ENCODE assay signal across 1 cellular context in the genomic region with DNA sequence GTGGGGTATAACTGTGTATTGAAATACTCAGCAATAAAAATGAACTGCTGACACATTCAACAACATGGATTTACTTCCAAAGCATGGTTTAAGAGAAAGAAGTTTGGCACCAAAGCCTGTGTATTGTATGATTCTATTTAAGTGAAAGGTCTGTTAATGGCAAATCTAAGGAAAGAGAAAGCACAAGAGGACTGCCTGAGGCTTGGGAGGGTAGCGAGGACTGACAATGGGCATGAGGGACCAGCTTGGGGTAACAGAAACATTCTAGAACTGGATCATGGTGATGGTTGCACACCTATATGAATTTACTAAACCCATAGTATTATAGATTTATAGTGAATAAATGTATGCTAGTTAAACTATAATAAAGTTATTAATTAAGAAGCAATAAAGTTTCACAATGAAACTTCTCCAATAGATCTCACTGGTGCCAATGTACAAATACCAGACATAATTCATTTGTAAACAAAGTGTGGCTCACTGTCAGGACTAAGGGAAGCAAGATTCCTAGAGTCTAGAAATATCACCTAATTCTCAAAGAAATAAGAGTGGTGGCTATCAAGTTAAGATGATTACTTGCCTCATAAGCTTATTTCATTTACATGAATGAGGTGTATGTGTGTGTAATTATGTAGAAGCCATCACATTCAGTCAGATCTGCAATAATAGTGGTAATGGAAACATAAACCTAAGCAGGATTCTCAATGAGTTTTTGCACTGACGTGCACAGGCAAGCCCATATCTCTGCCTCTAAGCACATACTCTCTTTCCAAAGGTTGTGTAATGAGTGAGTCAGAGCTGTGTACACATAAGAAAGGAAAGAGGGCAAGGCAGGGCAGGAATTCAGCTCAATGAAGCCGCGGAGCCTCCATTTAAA.
TF ChIP-seq lines count a peak whose summit lies in the region.

No MANE protein-coding gene starts in this region.

TF ChIP-seq in HepG2, 621 proteins besides CTCF, POLR2A, EP300 and RAD21 (continued from another document and continues in another):
- TF ChIP-seq, protein P1, sequence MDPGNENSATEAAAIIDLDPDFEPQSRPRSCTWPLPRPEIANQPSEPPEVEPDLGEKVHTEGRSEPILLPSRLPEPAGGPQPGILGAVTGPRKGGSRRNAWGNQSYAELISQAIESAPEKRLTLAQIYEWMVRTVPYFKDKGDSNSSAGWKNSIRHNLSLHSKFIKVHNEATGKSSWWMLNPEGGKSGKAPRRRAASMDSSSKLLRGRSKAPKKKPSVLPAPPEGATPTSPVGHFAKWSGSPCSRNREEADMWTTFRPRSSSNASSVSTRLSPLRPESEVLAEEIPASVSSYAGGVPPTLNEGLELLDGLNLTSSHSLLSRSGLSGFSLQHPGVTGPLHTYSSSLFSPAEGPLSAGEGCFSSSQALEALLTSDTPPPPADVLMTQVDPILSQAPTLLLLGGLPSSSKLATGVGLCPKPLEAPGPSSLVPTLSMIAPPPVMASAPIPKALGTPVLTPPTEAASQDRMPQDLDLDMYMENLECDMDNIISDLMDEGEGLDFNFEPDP (CRISPR knock-in tag; conservative IDR thresholded peaks at IDR 0.05), result no peak
- TF ChIP-seq, protein P2, sequence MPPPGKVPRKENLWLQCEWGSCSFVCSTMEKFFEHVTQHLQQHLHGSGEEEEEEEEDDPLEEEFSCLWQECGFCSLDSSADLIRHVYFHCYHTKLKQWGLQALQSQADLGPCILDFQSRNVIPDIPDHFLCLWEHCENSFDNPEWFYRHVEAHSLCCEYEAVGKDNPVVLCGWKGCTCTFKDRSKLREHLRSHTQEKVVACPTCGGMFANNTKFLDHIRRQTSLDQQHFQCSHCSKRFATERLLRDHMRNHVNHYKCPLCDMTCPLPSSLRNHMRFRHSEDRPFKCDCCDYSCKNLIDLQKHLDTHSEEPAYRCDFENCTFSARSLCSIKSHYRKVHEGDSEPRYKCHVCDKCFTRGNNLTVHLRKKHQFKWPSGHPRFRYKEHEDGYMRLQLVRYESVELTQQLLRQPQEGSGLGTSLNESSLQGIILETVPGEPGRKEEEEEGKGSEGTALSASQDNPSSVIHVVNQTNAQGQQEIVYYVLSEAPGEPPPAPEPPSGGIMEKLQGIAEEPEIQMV (CRISPR knock-in tag; IDR thresholded peaks at IDR 0.05; ENCODE audit: low read depth), result no peak
- TF ChIP-seq ZBTB20 (CRISPR knock-in tag; IDR thresholded peaks at IDR 0.05; ENCODE audit: borderline replicate concordance, low read depth) (peak; percentile 56; the same call in 1 of the 2 replicates), DPF2 (CRISPR knock-in tag; IDR thresholded peaks at IDR 0.05; ENCODE audit: borderline replicate concordance, low read depth) (peak; percentile 99), ZNF569 (CRISPR knock-in tag; IDR thresholded peaks at IDR 0.05; ENCODE audit: borderline replicate concordance) (no peak), MTA3 (CRISPR knock-in tag; IDR thresholded peaks at IDR 0.05) (no peak), ZNF674 (CRISPR knock-in tag; IDR thresholded peaks at IDR 0.05; ENCODE audit: low read depth) (no peak), TBP (CRISPR knock-in tag; IDR thresholded peaks at IDR 0.05) (no peak), ZEB1 (IDR thresholded peaks at IDR 0.05; ENCODE audit: insufficient replicate concordance, low read depth) (no peak), JARID2 (CRISPR knock-in tag; IDR thresholded peaks at IDR 0.05; ENCODE audit: insufficient replicate concordance) (no peak), ZKSCAN8 (CRISPR knock-in tag; IDR thresholded peaks at IDR 0.05; ENCODE audit: borderline replicate concordance) (no peak), ZNF558 (CRISPR knock-in tag; IDR thresholded peaks at IDR 0.05; ENCODE audit: borderline replicate concordance) (no peak), SRSF9 (IDR thresholded peaks at IDR 0.05; ENCODE audit: borderline replicate concordance, insufficient read depth, low read depth, low read length, poor library complexity, severe bottlenecking) (no peak), MAFK (conservative IDR thresholded peaks at IDR 0.05 in 1 of 2, IDR thresholded peaks at IDR 0.05 in 1 of 2; ENCODE audit: low read length in 2 of 2) (no peak), NONO (IDR thresholded peaks at IDR 0.05) (no peak), NONO (CRISPR knock-in tag; conservative IDR thresholded peaks at IDR 0.05) (no peak), ZFP1 (CRISPR knock-in tag; IDR thresholded peaks at IDR 0.05) (no peak; the same call in 1 of the 2 replicates), HES4 (CRISPR knock-in tag; IDR thresholded peaks at IDR 0.05; ENCODE audit: borderline replicate concordance) (no peak), ZNF496 (CRISPR knock-in tag; IDR thresholded peaks at IDR 0.05; ENCODE audit: insufficient replicate concordance) (no peak), ZNF234 (CRISPR knock-in tag; conservative IDR thresholded peaks at IDR 0.05) (no peak), ZNF12 (CRISPR knock-in tag; IDR thresholded peaks at IDR 0.05) (peak; percentile 90), ZBTB38 (CRISPR knock-in tag; IDR thresholded peaks at IDR 0.05) (no peak), SMAD1 (CRISPR knock-in tag; IDR thresholded peaks at IDR 0.05; ENCODE audit: borderline replicate concordance, low read depth) (no peak), ZNF614 (CRISPR knock-in tag; IDR thresholded peaks at IDR 0.05; ENCODE audit: borderline replicate concordance) (peak; percentile 90), ZIK1 (CRISPR knock-in tag; IDR thresholded peaks at IDR 0.05; ENCODE audit: borderline replicate concordance, low read depth) (no peak), ZNF3 (CRISPR knock-in tag; IDR thresholded peaks at IDR 0.05) (no peak), SMC3 (IDR thresholded peaks at IDR 0.05; ENCODE audit: low read length) (0 out of 2 replicates have a peak, but pooled peaks have one; percentile 8), ZNF510 (CRISPR knock-in tag; IDR thresholded peaks at IDR 0.05; ENCODE audit: low read depth) (0 out of 2 replicates have a peak, but pooled peaks have one; percentile 56), ZNF547 (CRISPR knock-in tag; IDR thresholded peaks at IDR 0.05) (no peak), AKAP8 (CRISPR knock-in tag; IDR thresholded peaks at IDR 0.05) (no peak)
- TF ChIP-seq, protein P3, sequence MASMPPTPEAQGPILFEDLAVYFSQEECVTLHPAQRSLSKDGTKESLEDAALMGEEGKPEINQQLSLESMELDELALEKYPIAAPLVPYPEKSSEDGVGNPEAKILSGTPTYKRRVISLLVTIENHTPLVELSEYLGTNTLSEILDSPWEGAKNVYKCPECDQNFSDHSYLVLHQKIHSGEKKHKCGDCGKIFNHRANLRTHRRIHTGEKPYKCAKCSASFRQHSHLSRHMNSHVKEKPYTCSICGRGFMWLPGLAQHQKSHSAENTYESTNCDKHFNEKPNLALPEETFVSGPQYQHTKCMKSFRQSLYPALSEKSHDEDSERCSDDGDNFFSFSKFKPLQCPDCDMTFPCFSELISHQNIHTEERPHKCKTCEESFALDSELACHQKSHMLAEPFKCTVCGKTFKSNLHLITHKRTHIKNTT (CRISPR knock-in tag; IDR thresholded peaks at IDR 0.05), result no peak
- TF ChIP-seq, protein P4, sequence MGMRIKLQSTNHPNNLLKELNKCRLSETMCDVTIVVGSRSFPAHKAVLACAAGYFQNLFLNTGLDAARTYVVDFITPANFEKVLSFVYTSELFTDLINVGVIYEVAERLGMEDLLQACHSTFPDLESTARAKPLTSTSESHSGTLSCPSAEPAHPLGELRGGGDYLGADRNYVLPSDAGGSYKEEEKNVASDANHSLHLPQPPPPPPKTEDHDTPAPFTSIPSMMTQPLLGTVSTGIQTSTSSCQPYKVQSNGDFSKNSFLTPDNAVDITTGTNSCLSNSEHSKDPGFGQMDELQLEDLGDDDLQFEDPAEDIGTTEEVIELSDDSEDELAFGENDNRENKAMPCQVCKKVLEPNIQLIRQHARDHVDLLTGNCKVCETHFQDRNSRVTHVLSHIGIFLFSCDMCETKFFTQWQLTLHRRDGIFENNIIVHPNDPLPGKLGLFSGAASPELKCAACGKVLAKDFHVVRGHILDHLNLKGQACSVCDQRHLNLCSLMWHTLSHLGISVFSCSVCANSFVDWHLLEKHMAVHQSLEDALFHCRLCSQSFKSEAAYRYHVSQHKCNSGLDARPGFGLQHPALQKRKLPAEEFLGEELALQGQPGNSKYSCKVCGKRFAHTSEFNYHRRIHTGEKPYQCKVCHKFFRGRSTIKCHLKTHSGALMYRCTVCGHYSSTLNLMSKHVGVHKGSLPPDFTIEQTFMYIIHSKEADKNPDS (CRISPR knock-in tag; IDR thresholded peaks at IDR 0.05), result no peak
- TF ChIP-seq, protein P5, sequence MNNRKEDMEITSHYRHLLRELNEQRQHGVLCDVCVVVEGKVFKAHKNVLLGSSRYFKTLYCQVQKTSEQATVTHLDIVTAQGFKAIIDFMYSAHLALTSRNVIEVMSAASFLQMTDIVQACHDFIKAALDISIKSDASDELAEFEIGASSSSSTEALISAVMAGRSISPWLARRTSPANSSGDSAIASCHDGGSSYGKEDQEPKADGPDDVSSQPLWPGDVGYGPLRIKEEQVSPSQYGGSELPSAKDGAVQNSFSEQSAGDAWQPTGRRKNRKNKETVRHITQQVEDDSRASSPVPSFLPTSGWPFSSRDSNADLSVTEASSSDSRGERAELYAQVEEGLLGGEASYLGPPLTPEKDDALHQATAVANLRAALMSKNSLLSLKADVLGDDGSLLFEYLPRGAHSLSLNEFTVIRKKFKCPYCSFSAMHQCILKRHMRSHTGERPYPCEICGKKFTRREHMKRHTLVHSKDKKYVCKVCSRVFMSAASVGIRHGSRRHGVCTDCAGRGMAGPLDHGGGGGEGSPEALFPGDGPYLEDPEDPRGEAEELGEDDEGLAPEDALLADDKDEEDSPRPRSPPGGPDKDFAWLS (CRISPR knock-in tag; IDR thresholded peaks at IDR 0.05; ENCODE audit: borderline replicate concordance), result no peak
- TF ChIP-seq, protein P6, sequence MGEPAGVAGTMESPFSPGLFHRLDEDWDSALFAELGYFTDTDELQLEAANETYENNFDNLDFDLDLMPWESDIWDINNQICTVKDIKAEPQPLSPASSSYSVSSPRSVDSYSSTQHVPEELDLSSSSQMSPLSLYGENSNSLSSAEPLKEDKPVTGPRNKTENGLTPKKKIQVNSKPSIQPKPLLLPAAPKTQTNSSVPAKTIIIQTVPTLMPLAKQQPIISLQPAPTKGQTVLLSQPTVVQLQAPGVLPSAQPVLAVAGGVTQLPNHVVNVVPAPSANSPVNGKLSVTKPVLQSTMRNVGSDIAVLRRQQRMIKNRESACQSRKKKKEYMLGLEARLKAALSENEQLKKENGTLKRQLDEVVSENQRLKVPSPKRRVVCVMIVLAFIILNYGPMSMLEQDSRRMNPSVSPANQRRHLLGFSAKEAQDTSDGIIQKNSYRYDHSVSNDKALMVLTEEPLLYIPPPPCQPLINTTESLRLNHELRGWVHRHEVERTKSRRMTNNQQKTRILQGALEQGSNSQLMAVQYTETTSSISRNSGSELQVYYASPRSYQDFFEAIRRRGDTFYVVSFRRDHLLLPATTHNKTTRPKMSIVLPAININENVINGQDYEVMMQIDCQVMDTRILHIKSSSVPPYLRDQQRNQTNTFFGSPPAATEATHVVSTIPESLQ (CRISPR knock-in tag; conservative IDR thresholded peaks at IDR 0.05), result no peak
- TF ChIP-seq, protein P7, sequence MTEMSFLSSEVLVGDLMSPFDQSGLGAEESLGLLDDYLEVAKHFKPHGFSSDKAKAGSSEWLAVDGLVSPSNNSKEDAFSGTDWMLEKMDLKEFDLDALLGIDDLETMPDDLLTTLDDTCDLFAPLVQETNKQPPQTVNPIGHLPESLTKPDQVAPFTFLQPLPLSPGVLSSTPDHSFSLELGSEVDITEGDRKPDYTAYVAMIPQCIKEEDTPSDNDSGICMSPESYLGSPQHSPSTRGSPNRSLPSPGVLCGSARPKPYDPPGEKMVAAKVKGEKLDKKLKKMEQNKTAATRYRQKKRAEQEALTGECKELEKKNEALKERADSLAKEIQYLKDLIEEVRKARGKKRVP (CRISPR knock-in tag; IDR thresholded peaks at IDR 0.05), result no peak
- TF ChIP-seq, protein P8, sequence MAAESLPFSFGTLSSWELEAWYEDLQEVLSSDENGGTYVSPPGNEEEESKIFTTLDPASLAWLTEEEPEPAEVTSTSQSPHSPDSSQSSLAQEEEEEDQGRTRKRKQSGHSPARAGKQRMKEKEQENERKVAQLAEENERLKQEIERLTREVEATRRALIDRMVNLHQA (CRISPR knock-in tag; IDR thresholded peaks at IDR 0.05), result no peak
- TF ChIP-seq, protein P9, sequence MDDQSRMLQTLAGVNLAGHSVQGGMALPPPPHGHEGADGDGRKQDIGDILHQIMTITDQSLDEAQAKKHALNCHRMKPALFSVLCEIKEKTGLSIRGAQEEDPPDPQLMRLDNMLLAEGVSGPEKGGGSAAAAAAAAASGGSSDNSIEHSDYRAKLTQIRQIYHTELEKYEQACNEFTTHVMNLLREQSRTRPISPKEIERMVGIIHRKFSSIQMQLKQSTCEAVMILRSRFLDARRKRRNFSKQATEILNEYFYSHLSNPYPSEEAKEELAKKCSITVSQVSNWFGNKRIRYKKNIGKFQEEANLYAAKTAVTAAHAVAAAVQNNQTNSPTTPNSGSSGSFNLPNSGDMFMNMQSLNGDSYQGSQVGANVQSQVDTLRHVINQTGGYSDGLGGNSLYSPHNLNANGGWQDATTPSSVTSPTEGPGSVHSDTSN (CRISPR knock-in tag; IDR thresholded peaks at IDR 0.05; ENCODE audit: borderline replicate concordance), result no peak
- TF ChIP-seq, protein P10, sequence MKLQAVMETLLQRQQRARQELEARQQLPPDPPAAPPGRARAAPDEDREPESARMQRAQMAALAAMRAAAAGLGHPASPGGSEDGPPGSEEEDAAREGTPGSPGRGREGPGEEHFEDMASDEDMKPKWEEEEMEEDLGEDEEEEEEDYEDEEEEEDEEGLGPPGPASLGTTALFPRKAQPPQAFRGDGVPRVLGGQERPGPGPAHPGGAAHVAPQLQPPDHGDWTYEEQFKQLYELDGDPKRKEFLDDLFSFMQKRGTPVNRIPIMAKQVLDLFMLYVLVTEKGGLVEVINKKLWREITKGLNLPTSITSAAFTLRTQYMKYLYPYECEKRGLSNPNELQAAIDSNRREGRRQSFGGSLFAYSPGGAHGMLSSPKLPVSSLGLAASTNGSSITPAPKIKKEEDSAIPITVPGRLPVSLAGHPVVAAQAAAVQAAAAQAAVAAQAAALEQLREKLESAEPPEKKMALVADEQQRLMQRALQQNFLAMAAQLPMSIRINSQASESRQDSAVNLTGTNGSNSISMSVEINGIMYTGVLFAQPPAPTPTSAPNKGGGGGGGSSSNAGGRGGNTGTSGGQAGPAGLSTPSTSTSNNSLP (IDR thresholded peaks at IDR 0.05; ENCODE audit: low read depth, low read length), result peak; percentile 44; the same call in 1 of the 2 replicates
- TF ChIP-seq, protein P11, sequence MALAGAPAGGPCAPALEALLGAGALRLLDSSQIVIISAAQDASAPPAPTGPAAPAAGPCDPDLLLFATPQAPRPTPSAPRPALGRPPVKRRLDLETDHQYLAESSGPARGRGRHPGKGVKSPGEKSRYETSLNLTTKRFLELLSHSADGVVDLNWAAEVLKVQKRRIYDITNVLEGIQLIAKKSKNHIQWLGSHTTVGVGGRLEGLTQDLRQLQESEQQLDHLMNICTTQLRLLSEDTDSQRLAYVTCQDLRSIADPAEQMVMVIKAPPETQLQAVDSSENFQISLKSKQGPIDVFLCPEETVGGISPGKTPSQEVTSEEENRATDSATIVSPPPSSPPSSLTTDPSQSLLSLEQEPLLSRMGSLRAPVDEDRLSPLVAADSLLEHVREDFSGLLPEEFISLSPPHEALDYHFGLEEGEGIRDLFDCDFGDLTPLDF (CRISPR knock-in tag; IDR thresholded peaks at IDR 0.05), result no peak
- TF ChIP-seq, protein P12, sequence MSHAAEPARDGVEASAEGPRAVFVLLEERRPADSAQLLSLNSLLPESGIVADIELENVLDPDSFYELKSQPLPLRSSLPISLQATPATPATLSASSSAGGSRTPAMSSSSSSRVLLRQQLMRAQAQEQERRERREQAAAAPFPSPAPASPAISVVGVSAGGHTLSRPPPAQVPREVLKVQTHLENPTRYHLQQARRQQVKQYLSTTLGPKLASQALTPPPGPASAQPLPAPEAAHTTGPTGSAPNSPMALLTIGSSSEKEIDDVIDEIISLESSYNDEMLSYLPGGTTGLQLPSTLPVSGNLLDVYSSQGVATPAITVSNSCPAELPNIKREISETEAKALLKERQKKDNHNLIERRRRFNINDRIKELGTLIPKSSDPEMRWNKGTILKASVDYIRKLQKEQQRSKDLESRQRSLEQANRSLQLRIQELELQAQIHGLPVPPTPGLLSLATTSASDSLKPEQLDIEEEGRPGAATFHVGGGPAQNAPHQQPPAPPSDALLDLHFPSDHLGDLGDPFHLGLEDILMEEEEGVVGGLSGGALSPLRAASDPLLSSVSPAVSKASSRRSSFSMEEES (CRISPR knock-in tag; IDR thresholded peaks at IDR 0.05), result no peak; the same call in 1 of the 2 replicates
